28 cellular contexts compared by ENCODE assay signal in genomic region chr18:76343938-76344569, GRCh38.
"Had no signal": no experiment of that assay in that cellular context is flagged by ENCODE, and none has a peak within 500 bp of the region (broad histone marks: within the 10 kb centered on the region; RNA-seq: fewer than 3 reads in every experiment).

No MANE protein-coding gene starts in this region.

- ATAC-seq: activated T-cell treated with anti-CD3 and anti-CD28 coated beads, Interleukin-2, amount 50 U/mL, for 72 hours; body of pancreas; gastroesophageal sphincter; heart right ventricle; WTC11 had no signal

- DNase-seq: activated CD4-positive, alpha-beta memory T cell treated with anti-CD3 and anti-CD28 coated beads, Interleukin-2, amount 10 ng/mL, durations not matched to agents 7 days and 5 days; activated CD4-positive, alpha-beta T cell treated with anti-CD3 and anti-CD28 coated beads for 1 hour; activated CD4-positive, alpha-beta T cell treated with anti-CD3 and anti-CD28 coated beads for 4 hours; activated CD4-positive, alpha-beta T cell treated with anti-CD3 and anti-CD28 coated beads, Interleukin-2, amount 10 ng/mL, durations not matched to agents 7 days and 5 days; activated CD4-positive, alpha-beta T cell treated with anti-CD3 and anti-CD28 coated beads, Interleukin-2, amount 50 U/mL, for 4 hours; activated CD8-positive, alpha-beta memory T cell treated with anti-CD3 and anti-CD28 coated beads, Interleukin-2, amount 50 U/mL, for 48 hours; activated gamma-delta T cell; activated naive CD4-positive, alpha-beta T cell treated with anti-CD3 and anti-CD28 coated beads, Interleukin-2, amount 50 U/mL, for 16 hours; activated naive CD4-positive, alpha-beta T cell treated with Interleukin-2 at 50 U/mL for 16 hours; activated T-cell treated with anti-CD3 and anti-CD28 coated beads for 4 hours; activated T-cell treated with anti-CD3 and anti-CD28 coated beads, Interleukin-2, amount 50 U/mL, for 24 hours; activated T-cell treated with anti-CD3 and anti-CD28 coated beads, Interleukin-2, amount 50 U/mL, for 72 hours; amniotic stem cell; anterior cingulate cortex; body of pancreas; caudate nucleus; effector CD8-positive, alpha-beta T cell; esophagus squamous epithelium; foreskin melanocyte; heart right ventricle; T-helper 2 cell had no signal

- H3K27ac ChIP-seq: body of pancreas, epithelial cell of prostate, esophagus squamous epithelium, gastroesophageal sphincter, heart right ventricle, VCaP had no signal

- FAIRE-seq: colon, endometrium, endothelial cell of umbilical vein had no signal

- H3K27me3 ChIP-seq: body of pancreas, esophagus squamous epithelium, gastroesophageal sphincter had no signal

- H3K36me3 ChIP-seq: esophagus squamous epithelium, gastroesophageal sphincter, heart right ventricle had no signal

- H3K4me3 ChIP-seq: body of pancreas, esophagus squamous epithelium, gastroesophageal sphincter, heart right ventricle had no signal

- H3K9me3 ChIP-seq: body of pancreas had no signal
